Comparison of ENCODE assay signal across 1 cellular context in genomic region chr18:7760967-7761946, GRCh38.
TF ChIP-seq lines count a peak whose summit lies in the region.

No MANE protein-coding gene starts in this region.

TF ChIP-seq in HEK293, 187 proteins besides CTCF, POLR2A, EP300 and RAD21 (continued from another document):
- TF ChIP-seq, protein P1, sequence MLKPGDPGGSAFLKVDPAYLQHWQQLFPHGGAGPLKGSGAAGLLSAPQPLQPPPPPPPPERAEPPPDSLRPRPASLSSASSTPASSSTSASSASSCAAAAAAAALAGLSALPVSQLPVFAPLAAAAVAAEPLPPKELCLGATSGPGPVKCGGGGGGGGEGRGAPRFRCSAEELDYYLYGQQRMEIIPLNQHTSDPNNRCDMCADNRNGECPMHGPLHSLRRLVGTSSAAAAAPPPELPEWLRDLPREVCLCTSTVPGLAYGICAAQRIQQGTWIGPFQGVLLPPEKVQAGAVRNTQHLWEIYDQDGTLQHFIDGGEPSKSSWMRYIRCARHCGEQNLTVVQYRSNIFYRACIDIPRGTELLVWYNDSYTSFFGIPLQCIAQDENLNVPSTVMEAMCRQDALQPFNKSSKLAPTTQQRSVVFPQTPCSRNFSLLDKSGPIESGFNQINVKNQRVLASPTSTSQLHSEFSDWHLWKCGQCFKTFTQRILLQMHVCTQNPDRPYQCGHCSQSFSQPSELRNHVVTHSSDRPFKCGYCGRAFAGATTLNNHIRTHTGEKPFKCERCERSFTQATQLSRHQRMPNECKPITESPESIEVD (tag by site-specific recombination; IDR thresholded peaks at IDR 0.05), result peak; percentile 10; the same call in 1 of the 2 replicates
- peak; percentile 25; the same call in 1 of the 2 replicates for TF ChIP-seq ZXDB (tag by site-specific recombination; IDR thresholded peaks at IDR 0.05)
- TF ChIP-seq ZNF510 (tag by site-specific recombination; IDR thresholded peaks at IDR 0.05; ENCODE audit: insufficient replicate concordance), result peak; percentile 92
- TF ChIP-seq ZNF645 (tag by site-specific recombination; IDR thresholded peaks at IDR 0.05), result no peak
- no peak for TF ChIP-seq ZBTB7A (tag by site-specific recombination; IDR thresholded peaks at IDR 0.05; ENCODE audit: low read depth)
- no peak for TF ChIP-seq KLF8 (tag by site-specific recombination; IDR thresholded peaks at IDR 0.05)
- no peak for TF ChIP-seq ZNF121 (tag by site-specific recombination; IDR thresholded peaks at IDR 0.05)
- no peak for TF ChIP-seq HOXD13 (CRISPR knock-in tag; IDR thresholded peaks at IDR 0.05; ENCODE audit: borderline replicate concordance)
- TF ChIP-seq ZBTB11 (tag by site-specific recombination; conservative IDR thresholded peaks at IDR 0.05; ENCODE audit: low read depth), result peak; percentile 91
- TF ChIP-seq SP2 (tag by site-specific recombination; IDR thresholded peaks at IDR 0.05), result no peak
- no peak for TF ChIP-seq ZFP69B (tag by site-specific recombination; IDR thresholded peaks at IDR 0.05)
- no peak for TF ChIP-seq ZNF112 (tag by site-specific recombination; IDR thresholded peaks at IDR 0.05)
- no peak for TF ChIP-seq ZNF174 (tag by site-specific recombination; IDR thresholded peaks at IDR 0.05)
- TF ChIP-seq TSHZ1 (tag by site-specific recombination; IDR thresholded peaks at IDR 0.05; ENCODE audit: borderline replicate concordance), result no peak
- TF ChIP-seq ZNF514 (tag by site-specific recombination; IDR thresholded peaks at IDR 0.05), result no peak
- no peak for TF ChIP-seq ZNF274 (IDR thresholded peaks at IDR 0.05; ENCODE audit: low read length)
- no peak for TF ChIP-seq ZNF274 (tag by site-specific recombination; IDR thresholded peaks at IDR 0.05; ENCODE audit: borderline replicate concordance)
- no peak for TF ChIP-seq RBAK (tag by site-specific recombination; IDR thresholded peaks at IDR 0.05)
